ENCODE assay signal across 14 cellular contexts in genomic region chr16:87948119-87948545, GRCh38. TPM values are rescaled to one million over a fixed set of nuclear protein-coding genes. Genes with fewer than 3 reads are reported as not detected.
A peak's percentile ranks its signal among the peaks of the same experiment; 100 is the strongest.
DNase-seq lines count a peak whose midpoint lies in the region; ATAC-seq and TF ChIP-seq lines count a peak whose summit lies in the region.
"Had no signal": no experiment of that assay in that cellular context is flagged by ENCODE, and none has a peak within 500 bp of the region (broad histone marks: within the 10 kb centered on the region; RNA-seq: fewer than 3 reads in every experiment).

No MANE protein-coding gene starts in this region.

- TF ChIP-seq CTCF in breast epithelium (IDR thresholded peaks at IDR 0.05), result no peak
- no peak for TF ChIP-seq CTCF in mammary epithelial cell (conservative IDR thresholded peaks at IDR 0.05 in 1 of 2, IDR thresholded peaks at IDR 0.05 in 1 of 2; ENCODE audit: extremely low read depth in 1 of 2, insufficient read depth in 1 of 2, low read depth in 1 of 2, low read length in 2 of 2)
- no peak for TF ChIP-seq CTCF in upper lobe of right lung (IDR thresholded peaks at IDR 0.05)

- H3K36me3 ChIP-seq in breast epithelium, result no peaks in the 10 kb centered on the region
- H3K36me3 ChIP-seq in mammary epithelial cell (ENCODE audit: insufficient read depth, low read length), result no peaks in the 10 kb centered on the region
- H3K36me3 ChIP-seq in mucosa of rectum (ENCODE audit: control insufficient read depth in 2 of 2, insufficient read depth in 2 of 2, low read length in 2 of 2), result no peaks in the 10 kb centered on the region
- H3K36me3 ChIP-seq in upper lobe of right lung, result no peaks in the 10 kb centered on the region
- H3K36me3 ChIP-seq: cardiac muscle cell, SJCRH30 had no signal

- ATAC-seq in upper lobe of right lung (no peak), GM19324 (IDR thresholded peaks at IDR 0.05; ENCODE audit: low FRiP score, unreplicated experiment) (no peak)

- H4K20me1 ChIP-seq in mammary epithelial cell (ENCODE audit: insufficient read depth, low read length), result no peaks in the 10 kb centered on the region

- H2AFZ ChIP-seq in mammary epithelial cell (ENCODE audit: low read depth, low read length), result no peak overlapping the region

- peak overlapping the region; percentile 79 for H3K27ac Mint-ChIP-seq in activated naive CD8-positive, alpha-beta T cell treated with anti-CD3 and anti-CD28 coated beads for 36 hours

- H3K4me3 Mint-ChIP-seq in activated naive CD8-positive, alpha-beta T cell treated with anti-CD3 and anti-CD28 coated beads for 36 hours, result peak overlapping the region; percentile 6

- dilution Hi-C loops in mammary epithelial cell (cut with HindIII; ENCODE audit: low sequenced_read_pairs), result no loop called here

- peaks cover 16% of the 10 kb centered on the region for H3K79me2 ChIP-seq in mammary epithelial cell (ENCODE audit: insufficient read depth, low read length)

- H3K4me3 ChIP-seq in breast epithelium (no peak overlapping the region), mammary epithelial cell (replicated peaks in 1 of 3; ENCODE audit: insufficient read depth in 1 of 3, low read depth in 2 of 3, low read length in 3 of 3) (no peak overlapping the region), mucosa of rectum (ENCODE audit: low read length in 2 of 2) (no peak overlapping the region), upper lobe of right lung (no peak overlapping the region)
- H3K4me3 ChIP-seq: cardiac muscle cell, SJCRH30 had no signal

- H3K27me3 ChIP-seq in breast epithelium (no peaks in the 10 kb centered on the region), mammary epithelial cell (ENCODE audit: insufficient read depth, low read length) (no peaks in the 10 kb centered on the region), mucosa of rectum (ENCODE audit: control insufficient read depth in 2 of 2, insufficient read depth in 2 of 2, low read length in 2 of 2) (no peaks in the 10 kb centered on the region), upper lobe of right lung (no peaks in the 10 kb centered on the region)
- H3K27me3 ChIP-seq: cardiac muscle cell, SJCRH30 had no signal

- TF ChIP-seq POLR2A in breast epithelium (IDR thresholded peaks at IDR 0.05), result no peak

- peak overlapping the region; percentile 70 to 81 for H3K27ac ChIP-seq in breast epithelium
- H3K27ac ChIP-seq in mammary epithelial cell (ENCODE audit: insufficient read depth, low read depth, low read length), result no peak overlapping the region
- H3K27ac ChIP-seq in mucosa of rectum (ENCODE audit: low read depth in 2 of 2, low read length in 2 of 2), result peak overlapping the region; percentile 15 to 53
- peak overlapping the region; percentile 72 for H3K27ac ChIP-seq in upper lobe of right lung
- H3K27ac ChIP-seq: cardiac muscle cell, SJCRH30 had no signal

- no TSS peak for BruUV-seq in mammary epithelial cell (replicated peaks; lab: Mats Ljungman, UMichigan)

- peaks cover 9% of the 10 kb centered on the region for H3K36me3 Mint-ChIP-seq in activated naive CD8-positive, alpha-beta T cell treated with anti-CD3 and anti-CD28 coated beads for 36 hours

- H3K4me1 Mint-ChIP-seq in activated naive CD8-positive, alpha-beta T cell treated with anti-CD3 and anti-CD28 coated beads for 36 hours, result peaks cover 28% of the 10 kb centered on the region

- H3K9me3 ChIP-seq in breast epithelium, result no peaks in the 10 kb centered on the region
- H3K9me3 ChIP-seq in mammary epithelial cell (replicated peaks; ENCODE audit: insufficient read depth, low read length), result no peaks in the 10 kb centered on the region
- H3K9me3 ChIP-seq in mucosa of rectum (ENCODE audit: control insufficient read depth in 2 of 2, low read length in 2 of 2), result no peaks in the 10 kb centered on the region
- H3K9me3 ChIP-seq in upper lobe of right lung, result no peaks in the 10 kb centered on the region
- H3K9me3 ChIP-seq: SJCRH30 had no signal

- DNase-seq in breast epithelium (ENCODE audit: low spot score in 2 of 2), result no peak
- DNase-seq in mammary epithelial cell, result no peak
- DNase-seq in activated naive CD8-positive, alpha-beta T cell treated with anti-CD3 and anti-CD28 coated beads for 36 hours, result no peak
- no peak for DNase-seq in upper lobe of right lung
- no peak for DNase-seq in hippocampal formation (lab: John Stamatoyannopoulos, UW)
- DNase-seq in NCI-H2081 treated with DMSO at 0.1 percent for 48 hours (lab: John Stamatoyannopoulos, UW), result no peak
- DNase-seq: foreskin fibroblast, NCI-H345, SJCRH30 had no signal

- H3K9ac ChIP-seq in mammary epithelial cell (ENCODE audit: insufficient read depth, low read length), result no peak overlapping the region
- H3K9ac ChIP-seq in mucosa of rectum (ENCODE audit: low read depth in 1 of 2, low read length in 2 of 2), result no peak overlapping the region

- no peak overlapping the region for H3K4me2 ChIP-seq in mammary epithelial cell (ENCODE audit: insufficient read depth, low read depth, low read length)

- intact Hi-C loops in breast epithelium (cut with DNase I; ENCODE audit: low total_unique reads), result no loop called here
- intact Hi-C loops in mammary epithelial cell (cut with micrococcal nuclease), result no loop called here
- intact Hi-C loops in upper lobe of right lung (cut with DNase I), result no loop called here

- H3K9me3 Mint-ChIP-seq in activated naive CD8-positive, alpha-beta T cell treated with anti-CD3 and anti-CD28 coated beads for 36 hours, result no peaks in the 10 kb centered on the region

- H3K27me3 Mint-ChIP-seq in activated naive CD8-positive, alpha-beta T cell treated with anti-CD3 and anti-CD28 coated beads for 36 hours, result peaks cover 3% of the 10 kb centered on the region

- H3K4me1 ChIP-seq in breast epithelium (peaks cover 0 to 4% of the 10 kb centered on the region in 2 donors), mammary epithelial cell (ENCODE audit: insufficient read depth, low read length) (peaks cover 15% of the 10 kb centered on the region), mucosa of rectum (ENCODE audit: control insufficient read depth in 2 of 2, insufficient read depth in 2 of 2, low read length in 2 of 2) (peaks cover 5 to 11% of the 10 kb centered on the region in 2 donors), upper lobe of right lung (peaks cover 11% of the 10 kb centered on the region)
- H3K4me1 ChIP-seq: SJCRH30 had no signal

- CTCF ChIA-PET in mammary epithelial cell (lab: Charles Lee; ENCODE audit: low non-redundant PET), result no interaction called here

- in situ Hi-C loops in mammary epithelial cell (cut with MboI; ENCODE audit: low sequenced_read_pairs in 2 of 2), result no loop called here

- 93% methylated on average over 6 of the region's 12 CpGs for WGBS in mammary epithelial cell (ENCODE audit: low coverage, missing lambda C conversion rate)

RNA-seq across cellular contexts. Expression of gene BANP, which starts 3.1 kb away (rescaled TPM):
- total RNA-seq in breast epithelium (10 to 100 TPM; 21.9 to 45.4 (median 32.4) TPM), mammary epithelial cell (10 to 100 TPM; 12.5 to 18.8 TPM), upper lobe of right lung (20.6 TPM)
- 15.3 TPM for polyA plus RNA-seq in mammary epithelial cell
- polyA minus RNA-seq in mammary epithelial cell, result 23.3 TPM
- total RNA-seq in activated naive CD8-positive, alpha-beta T cell treated with anti-CD3 and anti-CD28 coated beads for 36 hours, result 10 to 100 TPM; 25.6 to 27.0 TPM

RNA-seq across cellular contexts. Expression of gene CA5A, which starts 11.8 kb away (rescaled TPM):
- total RNA-seq in breast epithelium, result not detected
- total RNA-seq in mammary epithelial cell, result not detected
- not detected for polyA plus RNA-seq in mammary epithelial cell
- not detected for polyA minus RNA-seq in mammary epithelial cell
- total RNA-seq in activated naive CD8-positive, alpha-beta T cell treated with anti-CD3 and anti-CD28 coated beads for 36 hours, result not detected
- not detected for total RNA-seq in upper lobe of right lung
- total RNA-seq: cardiac muscle cell, lower leg skin, SJCRH30, skeletal muscle tissue had no signal
- polyA plus RNA-seq: cardiac muscle cell had no signal
